ENCODE assay signal across 17 cellular contexts in the genomic region with DNA sequence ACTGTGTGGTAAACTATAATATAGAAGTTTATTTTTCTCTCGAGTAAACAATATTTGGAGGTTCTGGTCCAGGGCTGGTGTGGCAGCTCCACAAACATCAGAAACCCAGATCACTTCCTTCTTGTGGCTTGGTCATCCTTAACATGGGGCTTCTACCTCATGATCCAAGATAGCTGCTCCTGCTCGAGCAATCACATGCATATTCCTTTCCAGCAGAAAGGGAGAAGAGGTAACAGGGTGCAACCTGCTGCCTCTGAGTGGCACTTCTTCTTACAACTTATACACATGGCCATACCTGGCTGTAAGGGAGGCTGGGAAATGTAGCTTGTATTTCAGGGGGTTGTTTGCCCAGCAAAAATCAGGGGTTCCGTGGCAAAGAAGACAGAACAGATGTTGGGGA.
"Had no signal": no experiment of that assay in that cellular context is flagged by ENCODE, and none has a peak within 500 bp of the region (broad histone marks: within the 10 kb centered on the region; RNA-seq: fewer than 3 reads in every experiment).

No MANE protein-coding gene starts in this region.

- H3K36me3 Mint-ChIP-seq: memory B cell, natural killer cell had no signal

- H3K9me3 Mint-ChIP-seq: memory B cell, natural killer cell had no signal

- H3K4me1 Mint-ChIP-seq: memory B cell, natural killer cell had no signal

- H3K4me1 ChIP-seq: right lobe of liver had no signal

- H3K27ac Mint-ChIP-seq: memory B cell, natural killer cell had no signal

- H3K27ac ChIP-seq: lower lobe of right lung, ovary, right lobe of liver, tibial artery, upper lobe of left lung had no signal

- H3K9me3 ChIP-seq: lower lobe of right lung, ovary, right lobe of liver, stomach, tibial artery, upper lobe of left lung had no signal

- H3K36me3 ChIP-seq: lower lobe of right lung, ovary, right lobe of liver, stomach, tibial artery, upper lobe of left lung had no signal

- H3K27me3 ChIP-seq: ovary, right lobe of liver, upper lobe of left lung had no signal

- H3K4me3 Mint-ChIP-seq: memory B cell, natural killer cell had no signal

- H3K4me3 ChIP-seq: lower lobe of right lung, ovary, right lobe of liver, stomach, tibial artery, upper lobe of left lung had no signal

- ATAC-seq: left ventricle myocardium superior, lower lobe of right lung, natural killer cell, right lobe of liver had no signal

- DNase-seq: cortex of kidney; effector CD4-positive, alpha-beta T cell; left ventricle myocardium superior; lower lobe of right lung; natural killer cell; occipital lobe; ovary; right lobe of liver; small intestine; stimulated activated CD4-positive, alpha-beta T cell treated with anti-CD3 and anti-CD28 coated beads, Interleukin-15, amount 100 ng/mL, for 24 hours; stimulated activated CD4-positive, alpha-beta T cell treated with anti-CD3 and anti-CD28 coated beads, Interleukin-2, amount 100 ng/mL, for 48 hours; stimulated activated CD8-positive, alpha-beta memory T cell treated with anti-CD3 and anti-CD28 coated beads, Interleukin-4, amount 100 ng/mL, for 48 hours; stimulated activated naive CD4-positive, alpha-beta T cell treated with Interleukin-2 at 50 U/mL for 16 hours; stomach; tibial artery; upper lobe of left lung had no signal
